1 cellular context compared by ENCODE assay signal in the genomic region with DNA sequence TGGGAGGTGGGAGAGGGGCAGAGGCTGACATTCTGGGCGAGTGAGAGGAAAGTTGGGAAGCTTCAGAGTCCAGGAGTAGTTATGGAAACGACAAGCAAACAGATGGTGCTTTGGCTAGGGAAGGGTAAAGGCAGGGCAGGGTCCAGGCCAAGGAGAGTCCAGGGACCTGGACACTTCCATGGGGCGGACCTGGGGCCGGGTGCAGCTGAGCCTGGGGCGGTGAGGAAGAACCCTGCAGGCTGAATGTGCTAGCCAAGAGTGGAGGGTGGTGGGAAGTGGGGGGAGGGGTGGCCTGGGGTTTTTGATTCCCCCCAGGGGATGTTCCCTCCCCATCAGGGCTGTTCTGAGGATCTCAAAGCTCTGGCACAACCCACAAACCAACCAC.
TF ChIP-seq lines count a peak whose summit lies in the region.

No MANE protein-coding gene starts in this region.

TF ChIP-seq in endothelial cell of umbilical vein, 7 proteins besides CTCF, POLR2A, EP300 and RAD21:
- TF ChIP-seq MAX (IDR thresholded peaks at IDR 0.05; ENCODE audit: insufficient read depth, insufficient read length) (no peak), FOS (IDR thresholded peaks at IDR 0.05; ENCODE audit: borderline replicate concordance, insufficient read depth, low read length) (no peak), JUN (IDR thresholded peaks at IDR 0.05; ENCODE audit: borderline replicate concordance, insufficient read depth, insufficient read length, low read depth) (no peak), POLR2AphosphoS5 (IDR thresholded peaks at IDR 0.05; ENCODE audit: insufficient read depth, low read depth, low read length) (no peak), GATA2 (IDR thresholded peaks at IDR 0.05; ENCODE audit: insufficient read depth, insufficient read length, low read depth, low read length) (no peak), EZH2 (IDR thresholded peaks at IDR 0.05; ENCODE audit: borderline replicate concordance, low read depth, low read length, severe bottlenecking) (no peak), MYC (IDR thresholded peaks at IDR 0.05; ENCODE audit: low read depth, low read length) (no peak)
